In the genomic region with DNA sequence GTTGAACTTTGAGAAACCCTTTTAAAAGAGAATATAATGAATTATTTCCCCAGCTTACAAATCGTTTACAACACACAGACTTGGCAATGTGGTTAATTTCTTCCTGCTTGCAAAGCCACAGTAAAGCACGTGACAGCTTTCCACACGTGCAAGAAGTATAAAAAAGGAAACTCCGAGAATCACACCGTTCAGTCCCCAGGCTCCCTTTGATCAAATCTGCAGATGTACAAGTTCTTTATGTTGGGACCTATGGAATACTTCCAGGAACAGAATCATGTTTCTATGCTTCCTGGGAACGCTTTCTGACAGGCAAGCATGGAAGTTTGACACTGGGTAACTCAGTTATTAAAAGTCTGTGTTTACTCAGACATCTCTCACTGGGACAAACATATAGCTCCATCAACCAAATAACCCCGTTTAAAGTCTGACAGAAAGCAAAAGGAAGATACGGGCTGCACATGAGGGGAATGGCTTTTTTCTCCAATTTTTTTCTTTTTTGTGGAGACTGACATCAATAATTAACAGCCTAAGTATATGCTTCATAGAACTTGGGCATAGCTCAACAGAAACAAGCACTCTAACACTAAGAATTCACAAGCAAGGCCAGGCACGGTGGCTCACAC, we compare ENCODE assay signal across 9 cellular contexts.
DNase-seq lines count a peak whose midpoint lies in the region; ATAC-seq and TF ChIP-seq lines count a peak whose summit lies in the region.
"Had no signal": no experiment of that assay in that cellular context is flagged by ENCODE, and none has a peak within 500 bp of the region (broad histone marks: within the 10 kb centered on the region; RNA-seq: fewer than 3 reads in every experiment).

No MANE protein-coding gene starts in this region.

- ATAC-seq in GM18505 (IDR thresholded peaks at IDR 0.05; ENCODE audit: unreplicated experiment): peak; percentile 84
- peak; percentile 59 for ATAC-seq in HG02678 (IDR thresholded peaks at IDR 0.05; ENCODE audit: unreplicated experiment)
- no peak for ATAC-seq in GM19035 (IDR thresholded peaks at IDR 0.05; ENCODE audit: unreplicated experiment)

- peak; percentile 50 for DNase-seq in SKM-1 (lab: John Stamatoyannopoulos, UW; ENCODE audit: unreplicated experiment)
- DNase-seq in fibroblast of villous mesenchyme (ENCODE audit: low read depth): peak; percentile 49
- DNase-seq in NCI-H510A (lab: John Stamatoyannopoulos, UW): no peak
- DNase-seq in ecto neural progenitor cell (ENCODE audit: low spot score): no peak
- DNase-seq in prostate gland (ENCODE audit: low spot score): no peak

- H3K27me3 ChIP-seq in prostate gland (replicated peaks; ENCODE audit: insufficient read depth): no peaks in the 10 kb centered on the region

- intact Hi-C loops in prostate gland (cut with DNase I): no loop called here

- no peak for TF ChIP-seq CTCF in fibroblast of villous mesenchyme (IDR thresholded peaks at IDR 0.05; ENCODE audit: insufficient read depth, low read depth, low read length)
- TF ChIP-seq CTCF in prostate gland (IDR thresholded peaks at IDR 0.05): no peak

- no peak for TF ChIP-seq POLR2A in GM18505 (IDR thresholded peaks at IDR 0.05; ENCODE audit: borderline replicate concordance, extremely low read depth, insufficient read depth, insufficient read length)
- TF ChIP-seq POLR2A in prostate gland (IDR thresholded peaks at IDR 0.05): no peak

- H3K9me3 ChIP-seq in prostate gland: no peaks in the 10 kb centered on the region

- no peak overlapping the region for H3K27ac ChIP-seq in prostate gland

- H3K36me3 ChIP-seq in prostate gland: no peaks in the 10 kb centered on the region

- H3K4me3 ChIP-seq in fibroblast of villous mesenchyme (ENCODE audit: low read depth, low read length) (no peak overlapping the region), prostate gland (no peak overlapping the region)
- H3K4me3 ChIP-seq: lung had no signal

- WGBS in prostate gland: 51% methylated on average over 9 of the region's 9 CpGs

- no peaks in the 10 kb centered on the region for H3K4me1 ChIP-seq in prostate gland (replicated peaks)

Comparison
In these comparisons a context has a peak if more than half of its experiments do, and no peak if none do; other contexts are left out.
1. DNase-seq: peak in SKM-1 (single experiment) and fibroblast of villous mesenchyme (single experiment); none in NCI-H510A (single experiment), ecto neural progenitor cell (single experiment) and prostate gland (single experiment).